33 cellular contexts compared by ENCODE assay signal in genomic region chr18:76584414-76585310, GRCh38.
"Had no signal": no experiment of that assay in that cellular context is flagged by ENCODE, and none has a peak within 500 bp of the region (broad histone marks: within the 10 kb centered on the region; RNA-seq: fewer than 3 reads in every experiment).

No MANE protein-coding gene starts in this region.

- H3K4me3 ChIP-seq: esophagus squamous epithelium had no signal

- H3K27me3 ChIP-seq: brain microvascular endothelial cell had no signal

- H3K36me3 Mint-ChIP-seq: activated naive CD8-positive, alpha-beta T cell; WTC11 had no signal

- H3K27ac ChIP-seq: brain microvascular endothelial cell, epithelial cell of prostate, esophagus squamous epithelium, VCaP had no signal

- ATAC-seq: activated CD8-positive, alpha-beta T cell treated with anti-CD3 and anti-CD28 coated beads for 36 hours; activated T-cell treated with anti-CD3 and anti-CD28 coated beads, Interleukin-2, amount 50 U/mL, for 4 hours; activated T-helper 17 cell treated with anti-CD3 and anti-CD28 coated beads, Interleukin-2, amount 50 U/mL, for 72 hours; effector memory CD8-positive, alpha-beta T cell; WTC11 had no signal

- H3K9me3 Mint-ChIP-seq: activated CD4-positive, alpha-beta T cell treated with anti-CD3 and anti-CD28 coated beads, Interleukin-2, amount 10 ng/mL, durations not matched to agents 7 days and 5 days; activated CD8-positive, alpha-beta T cell treated with anti-CD3 and anti-CD28 coated beads for 36 hours; activated T-cell treated with anti-CD3 and anti-CD28 coated beads, Interleukin-2, amount 50 U/mL, for 4 hours; activated T-helper 17 cell treated with anti-CD3 and anti-CD28 coated beads, Interleukin-2, amount 50 U/mL, for 72 hours; effector memory CD8-positive, alpha-beta T cell; WTC11 had no signal

- H3K9me3 ChIP-seq: esophagus squamous epithelium had no signal

- H3K27ac Mint-ChIP-seq: activated CD4-positive, alpha-beta T cell treated with anti-CD3 and anti-CD28 coated beads, Interleukin-2, amount 10 ng/mL, durations not matched to agents 7 days and 5 days; activated CD8-positive, alpha-beta T cell treated with anti-CD3 and anti-CD28 coated beads for 36 hours; activated naive CD8-positive, alpha-beta T cell; activated T-helper 17 cell treated with anti-CD3 and anti-CD28 coated beads, Interleukin-2, amount 50 U/mL, for 72 hours; effector memory CD8-positive, alpha-beta T cell; WTC11 had no signal

- DNase-seq: activated CD4-positive, alpha-beta T cell treated with anti-CD3 and anti-CD28 coated beads for 1 hour; activated CD4-positive, alpha-beta T cell treated with anti-CD3 and anti-CD28 coated beads for 4 hours; activated CD4-positive, alpha-beta T cell treated with anti-CD3 and anti-CD28 coated beads, Interleukin-2, amount 10 ng/mL, durations not matched to agents 7 days and 5 days; activated CD4-positive, alpha-beta T cell treated with anti-CD3 and anti-CD28 coated beads, Interleukin-2, amount 50 U/mL, for 4 hours; activated CD8-positive, alpha-beta memory T cell treated with anti-CD3 and anti-CD28 coated beads for 24 hours; activated CD8-positive, alpha-beta T cell treated with anti-CD3 and anti-CD28 coated beads for 36 hours; activated effector memory CD4-positive, alpha-beta T cell treated with Interleukin-2 at 50 U/mL for 16 hours; activated gamma-delta T cell treated with Interleukin-2 at 50 U/mL for 16 hours; activated naive CD4-positive, alpha-beta T cell treated with anti-CD3 and anti-CD28 coated beads, Interleukin-2, amount 50 U/mL, for 16 hours; activated naive CD4-positive, alpha-beta T cell treated with Interleukin-2 at 50 U/mL for 16 hours; activated T-cell treated with anti-CD3 and anti-CD28 coated beads, Interleukin-2, amount 50 U/mL, for 4 hours; amniotic stem cell; anterior cingulate cortex; brain microvascular endothelial cell; caudate nucleus; cortex of kidney; dermis blood vessel endothelial cell; effector CD4-positive, alpha-beta T cell; effector memory CD8-positive, alpha-beta T cell; esophagus squamous epithelium; T-helper 2 cell had no signal

- FAIRE-seq: astrocyte, bronchial epithelial cell, colon, endometrium, endothelial cell of umbilical vein, frontal cortex, TTC549 had no signal

- H3K36me3 ChIP-seq: brain microvascular endothelial cell, esophagus squamous epithelium had no signal

- H3K4me3 Mint-ChIP-seq: activated CD4-positive, alpha-beta T cell treated with anti-CD3 and anti-CD28 coated beads, Interleukin-2, amount 10 ng/mL, durations not matched to agents 7 days and 5 days; activated CD8-positive, alpha-beta T cell treated with anti-CD3 and anti-CD28 coated beads for 36 hours; activated naive CD8-positive, alpha-beta T cell; activated T-cell treated with anti-CD3 and anti-CD28 coated beads, Interleukin-2, amount 50 U/mL, for 4 hours; activated T-helper 17 cell treated with anti-CD3 and anti-CD28 coated beads, Interleukin-2, amount 50 U/mL, for 72 hours; effector memory CD8-positive, alpha-beta T cell; WTC11 had no signal
